19 cellular contexts compared by ENCODE assay signal in the genomic region with DNA sequence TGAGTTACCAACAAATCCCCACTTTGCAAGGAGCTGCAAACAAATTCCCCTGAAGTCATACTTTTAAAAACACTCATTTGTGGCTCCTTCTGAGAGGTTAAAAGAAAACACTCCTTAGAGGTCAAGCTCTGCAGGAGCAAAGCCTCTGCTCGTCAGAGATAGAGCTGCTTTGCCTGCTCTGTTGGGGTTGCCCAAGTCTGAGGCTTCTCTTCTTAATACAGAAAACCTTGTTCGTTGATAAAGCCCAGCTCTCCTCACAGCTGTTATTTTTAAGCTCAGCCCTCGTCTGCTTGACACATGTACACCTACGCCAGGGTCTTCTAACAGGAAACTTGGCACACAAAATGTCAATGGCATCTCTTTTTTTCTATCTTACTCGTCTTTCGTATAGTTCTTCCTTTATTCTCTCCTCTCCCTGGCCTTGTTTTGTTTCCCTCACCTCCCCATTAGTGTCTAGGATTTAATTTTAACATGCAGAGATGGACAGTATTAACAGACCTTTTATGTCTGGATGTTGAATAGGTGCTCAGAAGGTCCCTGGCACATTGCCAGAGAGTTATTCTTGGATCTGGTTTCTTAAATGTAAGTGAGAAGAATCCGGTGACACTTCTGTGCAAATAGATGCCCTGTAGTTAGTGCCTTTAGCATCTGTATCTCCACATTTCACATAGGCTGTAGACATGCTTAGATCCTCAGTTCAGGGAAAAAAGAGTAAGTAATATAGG.
A peak's percentile ranks its signal among the peaks of the same experiment; 100 is the strongest.
DNase-seq lines count a peak whose midpoint lies in the region; TF ChIP-seq lines count a peak whose summit lies in the region.
"Had no signal": no experiment of that assay in that cellular context is flagged by ENCODE, and none has a peak within 500 bp of the region (broad histone marks: within the 10 kb centered on the region; RNA-seq: fewer than 3 reads in every experiment).

No MANE protein-coding gene starts in this region.

- TF ChIP-seq CTCF in endodermal cell (conservative IDR thresholded peaks at IDR 0.05) (no peak), stomach (IDR thresholded peaks at IDR 0.05) (no peak)

- TF ChIP-seq EP300 in stomach (IDR thresholded peaks at IDR 0.05), result no peak

- H3K4me1 ChIP-seq in stomach smooth muscle (ENCODE audit: control insufficient read depth, insufficient read depth, low read length) (no peaks in the 10 kb centered on the region), endodermal cell (ENCODE audit: control insufficient read depth, insufficient read depth, low read length) (peaks cover 10% of the 10 kb centered on the region), stomach (peaks cover 0 to 4% (median 0%) of the 10 kb centered on the region in 4 donors)
- H3K4me1 ChIP-seq: A549, upper lobe of left lung had no signal

- intact Hi-C loops in stomach (cut with DNase I; ENCODE audit: low total_unique reads), result no loop called here

- no peaks in the 10 kb centered on the region for H3K27me3 ChIP-seq in stomach smooth muscle (ENCODE audit: control insufficient read depth in 1 of 2, insufficient read depth in 2 of 2, low read length in 2 of 2)
- no peaks in the 10 kb centered on the region for H3K27me3 ChIP-seq in endodermal cell (ENCODE audit: control insufficient read depth, insufficient read depth, low read length, poor library complexity, severe bottlenecking)
- H3K27me3 ChIP-seq in stomach, result no peaks in the 10 kb centered on the region
- H3K27me3 ChIP-seq: upper lobe of left lung had no signal

- H3K27ac ChIP-seq in stomach smooth muscle (ENCODE audit: low read length) (peak overlapping the region; percentile 6), endodermal cell (ENCODE audit: low read depth, low read length) (no peak overlapping the region), stomach (peak overlapping the region in 1 of 5 donors; percentile 24)
- H3K27ac ChIP-seq: A549, upper lobe of left lung had no signal

- no peaks in the 10 kb centered on the region for H3K27me3 Mint-ChIP-seq in endodermal cell (ENCODE audit: insufficient read depth)
- H3K27me3 Mint-ChIP-seq: activated naive CD8-positive, alpha-beta T cell treated with anti-CD3 and anti-CD28 coated beads for 36 hours had no signal

- H3K9ac ChIP-seq in stomach smooth muscle (ENCODE audit: low read length in 2 of 2) (peak overlapping the region in 1 of 2 donors; percentile 28), endodermal cell (ENCODE audit: extremely low read depth, low read length, poor library complexity, severe bottlenecking) (no peak overlapping the region)

- no peak overlapping the region for H3K27ac Mint-ChIP-seq in endodermal cell
- H3K27ac Mint-ChIP-seq: activated naive CD8-positive, alpha-beta T cell treated with anti-CD3 and anti-CD28 coated beads for 36 hours; CD8-positive, alpha-beta T cell; GM23338; naive thymus-derived CD4-positive, alpha-beta T cell had no signal

- WGBS in endodermal cell (ENCODE audit: insufficient coverage in 1 of 2, insufficient read length in 1 of 2), 2 experiments, result 84 to 86% methylated on average over 4 to 7 of the region's 7 CpGs
- WGBS in stomach, 5 donors, result 48 to 68% (median 57%) methylated on average over 7 of the region's 7 CpGs

- H3K4me3 Mint-ChIP-seq in endodermal cell, result no peak overlapping the region
- H3K4me3 Mint-ChIP-seq: activated naive CD8-positive, alpha-beta T cell treated with anti-CD3 and anti-CD28 coated beads for 36 hours; CD8-positive, alpha-beta T cell; GM23338; naive thymus-derived CD4-positive, alpha-beta T cell had no signal

- H3K9me3 Mint-ChIP-seq in endodermal cell, result no peaks in the 10 kb centered on the region
- H3K9me3 Mint-ChIP-seq: activated naive CD8-positive, alpha-beta T cell treated with anti-CD3 and anti-CD28 coated beads for 36 hours; CD8-positive, alpha-beta T cell; GM23338 had no signal

- H3K9me3 ChIP-seq in stomach smooth muscle (ENCODE audit: control insufficient read depth in 2 of 2, low read length in 2 of 2), result no peaks in the 10 kb centered on the region
- no peaks in the 10 kb centered on the region for H3K9me3 ChIP-seq in endodermal cell (ENCODE audit: control insufficient read depth, low read length)
- no peaks in the 10 kb centered on the region for H3K9me3 ChIP-seq in stomach
- H3K9me3 ChIP-seq: A549, upper lobe of left lung had no signal

- no peaks in the 10 kb centered on the region for H3K36me3 Mint-ChIP-seq in endodermal cell (ENCODE audit: low read depth)
- H3K36me3 Mint-ChIP-seq: activated naive CD8-positive, alpha-beta T cell treated with anti-CD3 and anti-CD28 coated beads for 36 hours; CD8-positive, alpha-beta T cell; naive thymus-derived CD4-positive, alpha-beta T cell had no signal

- no peak for TF ChIP-seq POLR2A in stomach (IDR thresholded peaks at IDR 0.05)

- DNase-seq in NCI-H748 (lab: John Stamatoyannopoulos, UW; ENCODE audit: unreplicated experiment) (peak; percentile 68), NCI-H748 treated with DMSO at 0.1 percent for 48 hours (lab: John Stamatoyannopoulos, UW) (no peak), NCI-H69 (lab: John Stamatoyannopoulos, UW) (peak; percentile 87), fibroblast of peridontal ligament (ENCODE audit: extremely low read depth) (peak; percentile 31), endodermal cell (no peak), stomach (no peak)
- DNase-seq in stimulated activated naive CD4-positive, alpha-beta T cell (lab: John Stamatoyannopoulos, UW), result no peak
- DNase-seq: activated CD4-positive, alpha-beta T cell treated with anti-CD3 and anti-CD28 coated beads for 4 hours; activated naive CD8-positive, alpha-beta T cell treated with anti-CD3 and anti-CD28 coated beads for 36 hours; activated T-cell treated with anti-CD3 and anti-CD28 coated beads for 4 hours; CD8-positive, alpha-beta T cell; MV-4-11; naive thymus-derived CD4-positive, alpha-beta T cell; NCI-H526 treated with DMSO at 0.1 percent for 48 hours; stimulated activated CD4-positive, alpha-beta T cell treated with anti-CD3 and anti-CD28 coated beads, Interleukin-2, amount 100 ng/mL, for 24 hours; upper lobe of left lung had no signal

- H3K36me3 ChIP-seq in stomach smooth muscle (ENCODE audit: control insufficient read depth in 2 of 2, insufficient read depth in 2 of 2, low read length in 2 of 2), result no peaks in the 10 kb centered on the region
- no peaks in the 10 kb centered on the region for H3K36me3 ChIP-seq in endodermal cell (ENCODE audit: control insufficient read depth, insufficient read depth, low read length)
- H3K36me3 ChIP-seq in stomach, result no peaks in the 10 kb centered on the region
- H3K36me3 ChIP-seq: upper lobe of left lung had no signal

- H3K4me1 Mint-ChIP-seq in endodermal cell, result peaks cover 4% of the 10 kb centered on the region
- H3K4me1 Mint-ChIP-seq: activated naive CD8-positive, alpha-beta T cell treated with anti-CD3 and anti-CD28 coated beads for 36 hours; GM23338; naive thymus-derived CD4-positive, alpha-beta T cell had no signal

- peak overlapping the region; percentile 13 to 16 for H3K4me3 ChIP-seq in stomach smooth muscle (ENCODE audit: low read length in 2 of 2)
- H3K4me3 ChIP-seq in endodermal cell (ENCODE audit: low read length), result no peak overlapping the region
- H3K4me3 ChIP-seq in stomach, result no peak overlapping the region
- H3K4me3 ChIP-seq: A549, GM23338, upper lobe of left lung had no signal

Comparison
In these comparisons a context has a peak if more than half of its experiments do, and no peak if none do; other contexts are left out.
1. DNase-seq: peak in NCI-H748 (single experiment), NCI-H69 (single experiment) and fibroblast of peridontal ligament (single experiment); none in NCI-H748 treated with DMSO at 0.1 percent for 48 hours (single experiment), stimulated activated naive CD4-positive, alpha-beta T cell (0 of 6), endodermal cell (single experiment) and stomach (single experiment).
2. H3K4me3 ChIP-seq: peak in stomach smooth muscle (2 of 2); none in endodermal cell (single experiment) and stomach (0 of 4).